In the genomic region with DNA sequence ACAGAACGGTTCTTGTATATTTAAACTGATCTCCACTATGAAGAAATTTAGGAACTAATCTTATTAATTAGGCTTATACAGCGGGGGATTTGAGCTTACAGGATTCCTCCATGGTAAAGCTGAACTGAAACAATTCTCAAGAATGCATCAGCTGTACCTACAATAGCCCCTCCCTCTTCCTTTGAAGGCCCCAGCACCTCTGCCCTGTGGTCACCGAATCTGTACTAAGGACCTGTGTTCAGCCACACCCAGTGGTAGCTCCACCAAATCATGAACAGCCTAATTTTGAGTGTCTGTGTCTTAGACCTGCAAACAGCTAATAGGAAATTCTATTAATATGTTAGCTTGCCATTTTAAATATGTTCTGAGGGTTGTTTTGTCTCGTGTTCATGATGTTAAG, we compare ENCODE assay signal across 1 cellular context.
TF ChIP-seq lines count a peak whose summit lies in the region.

No MANE protein-coding gene starts in this region.

TF ChIP-seq in GM23338, 12 proteins besides CTCF, POLR2A, EP300 and RAD21 (continued from another document):
- TF ChIP-seq, protein P1, sequence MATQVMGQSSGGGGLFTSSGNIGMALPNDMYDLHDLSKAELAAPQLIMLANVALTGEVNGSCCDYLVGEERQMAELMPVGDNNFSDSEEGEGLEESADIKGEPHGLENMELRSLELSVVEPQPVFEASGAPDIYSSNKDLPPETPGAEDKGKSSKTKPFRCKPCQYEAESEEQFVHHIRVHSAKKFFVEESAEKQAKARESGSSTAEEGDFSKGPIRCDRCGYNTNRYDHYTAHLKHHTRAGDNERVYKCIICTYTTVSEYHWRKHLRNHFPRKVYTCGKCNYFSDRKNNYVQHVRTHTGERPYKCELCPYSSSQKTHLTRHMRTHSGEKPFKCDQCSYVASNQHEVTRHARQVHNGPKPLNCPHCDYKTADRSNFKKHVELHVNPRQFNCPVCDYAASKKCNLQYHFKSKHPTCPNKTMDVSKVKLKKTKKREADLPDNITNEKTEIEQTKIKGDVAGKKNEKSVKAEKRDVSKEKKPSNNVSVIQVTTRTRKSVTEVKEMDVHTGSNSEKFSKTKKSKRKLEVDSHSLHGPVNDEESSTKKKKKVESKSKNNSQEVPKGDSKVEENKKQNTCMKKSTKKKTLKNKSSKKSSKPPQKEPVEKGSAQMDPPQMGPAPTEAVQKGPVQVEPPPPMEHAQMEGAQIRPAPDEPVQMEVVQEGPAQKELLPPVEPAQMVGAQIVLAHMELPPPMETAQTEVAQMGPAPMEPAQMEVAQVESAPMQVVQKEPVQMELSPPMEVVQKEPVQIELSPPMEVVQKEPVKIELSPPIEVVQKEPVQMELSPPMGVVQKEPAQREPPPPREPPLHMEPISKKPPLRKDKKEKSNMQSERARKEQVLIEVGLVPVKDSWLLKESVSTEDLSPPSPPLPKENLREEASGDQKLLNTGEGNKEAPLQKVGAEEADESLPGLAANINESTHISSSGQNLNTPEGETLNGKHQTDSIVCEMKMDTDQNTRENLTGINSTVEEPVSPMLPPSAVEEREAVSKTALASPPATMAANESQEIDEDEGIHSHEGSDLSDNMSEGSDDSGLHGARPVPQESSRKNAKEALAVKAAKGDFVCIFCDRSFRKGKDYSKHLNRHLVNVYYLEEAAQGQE (IDR thresholded peaks at IDR 0.05; ENCODE audit: unreplicated experiment): no peak
- no peak for TF ChIP-seq NANOG (IDR thresholded peaks at IDR 0.05; ENCODE audit: borderline replicate concordance)
- TF ChIP-seq ZNF462 (CRISPR knock-in tag; IDR thresholded peaks at IDR 0.05): no peak
- TF ChIP-seq, protein P2, sequence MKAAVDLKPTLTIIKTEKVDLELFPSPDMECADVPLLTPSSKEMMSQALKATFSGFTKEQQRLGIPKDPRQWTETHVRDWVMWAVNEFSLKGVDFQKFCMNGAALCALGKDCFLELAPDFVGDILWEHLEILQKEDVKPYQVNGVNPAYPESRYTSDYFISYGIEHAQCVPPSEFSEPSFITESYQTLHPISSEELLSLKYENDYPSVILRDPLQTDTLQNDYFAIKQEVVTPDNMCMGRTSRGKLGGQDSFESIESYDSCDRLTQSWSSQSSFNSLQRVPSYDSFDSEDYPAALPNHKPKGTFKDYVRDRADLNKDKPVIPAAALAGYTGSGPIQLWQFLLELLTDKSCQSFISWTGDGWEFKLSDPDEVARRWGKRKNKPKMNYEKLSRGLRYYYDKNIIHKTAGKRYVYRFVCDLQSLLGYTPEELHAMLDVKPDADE (IDR thresholded peaks at IDR 0.05): no peak
- TF ChIP-seq POLR2AphosphoS5 (IDR thresholded peaks at IDR 0.05; ENCODE audit: low read depth): no peak
- no peak for TF ChIP-seq ZNF114 (CRISPR knock-in tag; IDR thresholded peaks at IDR 0.05)
- TF ChIP-seq EZH2phosphoT487 (IDR thresholded peaks at IDR 0.05; ENCODE audit: unreplicated experiment): no peak
- no peak for TF ChIP-seq ZNF331 (CRISPR knock-in tag; IDR thresholded peaks at IDR 0.05; ENCODE audit: low read depth)
TF ChIP-seq in GM23338: peak in this region for 0.
